1 cellular context compared by ENCODE assay signal in genomic region chr18:2302628-2303516, GRCh38.
TF ChIP-seq lines count a peak whose summit lies in the region.

No MANE protein-coding gene starts in this region.

TF ChIP-seq in K562, 482 proteins besides CTCF, POLR2A, EP300 and RAD21 (continued from another document and continues in another):
- TF ChIP-seq CHD7 (IDR thresholded peaks at IDR 0.05; ENCODE audit: low read depth, low read length) (no peak), RNF2 (IDR thresholded peaks at IDR 0.05) (peak; percentile 69; the same call in 1 of the 2 replicates), ZMIZ1 (IDR thresholded peaks at IDR 0.05; ENCODE audit: low read depth in 2 of 2, low read length in 2 of 2) (peak in 1 of 2 experiments; percentile 62; a peak in 1 of 4 replicates), ZSCAN32 (CRISPR knock-in tag; IDR thresholded peaks at IDR 0.05) (no peak), NBN (IDR thresholded peaks at IDR 0.05; ENCODE audit: low read depth) (peak; percentile 93), TCFL5 (CRISPR knock-in tag; conservative IDR thresholded peaks at IDR 0.05) (no peak), GATA2 (CRISPR knock-in tag; IDR thresholded peaks at IDR 0.05) (peak; percentile 80), MED1 (CRISPR knock-in tag; IDR thresholded peaks at IDR 0.05; ENCODE audit: borderline replicate concordance) (no peak), MCM7 (IDR thresholded peaks at IDR 0.05) (no peak), FOXK2 (conservative IDR thresholded peaks at IDR 0.05 in 1 of 2, IDR thresholded peaks at IDR 0.05 in 1 of 2; ENCODE audit: low read depth in 2 of 2) (peak; percentile 53 to 65; a peak in 3 of 4 replicates), KLF10 (CRISPR knock-in tag; IDR thresholded peaks at IDR 0.05) (no peak), CHCHD3 (CRISPR knock-in tag; IDR thresholded peaks at IDR 0.05) (no peak), HEY1 (CRISPR knock-in tag; IDR thresholded peaks at IDR 0.05; ENCODE audit: borderline replicate concordance) (no peak), BRF1 (IDR thresholded peaks at IDR 0.05; ENCODE audit: borderline replicate concordance, extremely low read depth, insufficient read length) (no peak), IRF2 (CRISPR knock-in tag; IDR thresholded peaks at IDR 0.05) (no peak), CBFA2T3 (IDR thresholded peaks at IDR 0.05) (peak; percentile 88), ZNF146 (CRISPR knock-in tag; IDR thresholded peaks at IDR 0.05; ENCODE audit: unreplicated experiment) (no peak), ZNF133 (CRISPR knock-in tag; IDR thresholded peaks at IDR 0.05) (no peak), ZNF23 (CRISPR knock-in tag; IDR thresholded peaks at IDR 0.05) (no peak), POLR2H (tag; IDR thresholded peaks at IDR 0.05; ENCODE audit: low read depth) (peak; percentile 41; the same call in 1 of the 2 replicates), MCM3 (IDR thresholded peaks at IDR 0.05) (no peak)
- TF ChIP-seq, protein P1, sequence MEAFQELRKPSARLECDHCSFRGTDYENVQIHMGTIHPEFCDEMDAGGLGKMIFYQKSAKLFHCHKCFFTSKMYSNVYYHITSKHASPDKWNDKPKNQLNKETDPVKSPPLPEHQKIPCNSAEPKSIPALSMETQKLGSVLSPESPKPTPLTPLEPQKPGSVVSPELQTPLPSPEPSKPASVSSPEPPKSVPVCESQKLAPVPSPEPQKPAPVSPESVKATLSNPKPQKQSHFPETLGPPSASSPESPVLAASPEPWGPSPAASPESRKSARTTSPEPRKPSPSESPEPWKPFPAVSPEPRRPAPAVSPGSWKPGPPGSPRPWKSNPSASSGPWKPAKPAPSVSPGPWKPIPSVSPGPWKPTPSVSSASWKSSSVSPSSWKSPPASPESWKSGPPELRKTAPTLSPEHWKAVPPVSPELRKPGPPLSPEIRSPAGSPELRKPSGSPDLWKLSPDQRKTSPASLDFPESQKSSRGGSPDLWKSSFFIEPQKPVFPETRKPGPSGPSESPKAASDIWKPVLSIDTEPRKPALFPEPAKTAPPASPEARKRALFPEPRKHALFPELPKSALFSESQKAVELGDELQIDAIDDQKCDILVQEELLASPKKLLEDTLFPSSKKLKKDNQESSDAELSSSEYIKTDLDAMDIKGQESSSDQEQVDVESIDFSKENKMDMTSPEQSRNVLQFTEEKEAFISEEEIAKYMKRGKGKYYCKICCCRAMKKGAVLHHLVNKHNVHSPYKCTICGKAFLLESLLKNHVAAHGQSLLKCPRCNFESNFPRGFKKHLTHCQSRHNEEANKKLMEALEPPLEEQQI (IDR thresholded peaks at IDR 0.05), result peak; percentile 54; the same call in 1 of the 2 replicates
- TF ChIP-seq, protein P2, sequence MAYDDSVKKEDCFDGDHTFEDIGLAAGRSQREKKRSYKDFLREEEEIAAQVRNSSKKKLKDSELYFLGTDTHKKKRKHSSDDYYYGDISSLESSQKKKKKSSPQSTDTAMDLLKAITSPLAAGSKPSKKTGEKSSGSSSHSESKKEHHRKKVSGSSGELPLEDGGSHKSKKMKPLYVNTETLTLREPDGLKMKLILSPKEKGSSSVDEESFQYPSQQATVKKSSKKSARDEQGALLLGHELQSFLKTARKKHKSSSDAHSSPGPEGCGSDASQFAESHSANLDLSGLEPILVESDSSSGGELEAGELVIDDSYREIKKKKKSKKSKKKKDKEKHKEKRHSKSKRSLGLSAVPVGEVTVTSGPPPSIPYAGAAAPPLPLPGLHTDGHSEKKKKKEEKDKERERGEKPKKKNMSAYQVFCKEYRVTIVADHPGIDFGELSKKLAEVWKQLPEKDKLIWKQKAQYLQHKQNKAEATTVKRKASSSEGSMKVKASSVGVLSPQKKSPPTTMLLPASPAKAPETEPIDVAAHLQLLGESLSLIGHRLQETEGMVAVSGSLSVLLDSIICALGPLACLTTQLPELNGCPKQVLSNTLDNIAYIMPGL (CRISPR knock-in tag; IDR thresholded peaks at IDR 0.05), result no peak
- TF ChIP-seq, protein P3, sequence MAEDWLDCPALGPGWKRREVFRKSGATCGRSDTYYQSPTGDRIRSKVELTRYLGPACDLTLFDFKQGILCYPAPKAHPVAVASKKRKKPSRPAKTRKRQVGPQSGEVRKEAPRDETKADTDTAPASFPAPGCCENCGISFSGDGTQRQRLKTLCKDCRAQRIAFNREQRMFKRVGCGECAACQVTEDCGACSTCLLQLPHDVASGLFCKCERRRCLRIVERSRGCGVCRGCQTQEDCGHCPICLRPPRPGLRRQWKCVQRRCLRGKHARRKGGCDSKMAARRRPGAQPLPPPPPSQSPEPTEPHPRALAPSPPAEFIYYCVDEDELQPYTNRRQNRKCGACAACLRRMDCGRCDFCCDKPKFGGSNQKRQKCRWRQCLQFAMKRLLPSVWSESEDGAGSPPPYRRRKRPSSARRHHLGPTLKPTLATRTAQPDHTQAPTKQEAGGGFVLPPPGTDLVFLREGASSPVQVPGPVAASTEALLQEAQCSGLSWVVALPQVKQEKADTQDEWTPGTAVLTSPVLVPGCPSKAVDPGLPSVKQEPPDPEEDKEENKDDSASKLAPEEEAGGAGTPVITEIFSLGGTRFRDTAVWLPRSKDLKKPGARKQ (CRISPR knock-in tag; IDR thresholded peaks at IDR 0.05), result no peak
- TF ChIP-seq, protein P4, sequence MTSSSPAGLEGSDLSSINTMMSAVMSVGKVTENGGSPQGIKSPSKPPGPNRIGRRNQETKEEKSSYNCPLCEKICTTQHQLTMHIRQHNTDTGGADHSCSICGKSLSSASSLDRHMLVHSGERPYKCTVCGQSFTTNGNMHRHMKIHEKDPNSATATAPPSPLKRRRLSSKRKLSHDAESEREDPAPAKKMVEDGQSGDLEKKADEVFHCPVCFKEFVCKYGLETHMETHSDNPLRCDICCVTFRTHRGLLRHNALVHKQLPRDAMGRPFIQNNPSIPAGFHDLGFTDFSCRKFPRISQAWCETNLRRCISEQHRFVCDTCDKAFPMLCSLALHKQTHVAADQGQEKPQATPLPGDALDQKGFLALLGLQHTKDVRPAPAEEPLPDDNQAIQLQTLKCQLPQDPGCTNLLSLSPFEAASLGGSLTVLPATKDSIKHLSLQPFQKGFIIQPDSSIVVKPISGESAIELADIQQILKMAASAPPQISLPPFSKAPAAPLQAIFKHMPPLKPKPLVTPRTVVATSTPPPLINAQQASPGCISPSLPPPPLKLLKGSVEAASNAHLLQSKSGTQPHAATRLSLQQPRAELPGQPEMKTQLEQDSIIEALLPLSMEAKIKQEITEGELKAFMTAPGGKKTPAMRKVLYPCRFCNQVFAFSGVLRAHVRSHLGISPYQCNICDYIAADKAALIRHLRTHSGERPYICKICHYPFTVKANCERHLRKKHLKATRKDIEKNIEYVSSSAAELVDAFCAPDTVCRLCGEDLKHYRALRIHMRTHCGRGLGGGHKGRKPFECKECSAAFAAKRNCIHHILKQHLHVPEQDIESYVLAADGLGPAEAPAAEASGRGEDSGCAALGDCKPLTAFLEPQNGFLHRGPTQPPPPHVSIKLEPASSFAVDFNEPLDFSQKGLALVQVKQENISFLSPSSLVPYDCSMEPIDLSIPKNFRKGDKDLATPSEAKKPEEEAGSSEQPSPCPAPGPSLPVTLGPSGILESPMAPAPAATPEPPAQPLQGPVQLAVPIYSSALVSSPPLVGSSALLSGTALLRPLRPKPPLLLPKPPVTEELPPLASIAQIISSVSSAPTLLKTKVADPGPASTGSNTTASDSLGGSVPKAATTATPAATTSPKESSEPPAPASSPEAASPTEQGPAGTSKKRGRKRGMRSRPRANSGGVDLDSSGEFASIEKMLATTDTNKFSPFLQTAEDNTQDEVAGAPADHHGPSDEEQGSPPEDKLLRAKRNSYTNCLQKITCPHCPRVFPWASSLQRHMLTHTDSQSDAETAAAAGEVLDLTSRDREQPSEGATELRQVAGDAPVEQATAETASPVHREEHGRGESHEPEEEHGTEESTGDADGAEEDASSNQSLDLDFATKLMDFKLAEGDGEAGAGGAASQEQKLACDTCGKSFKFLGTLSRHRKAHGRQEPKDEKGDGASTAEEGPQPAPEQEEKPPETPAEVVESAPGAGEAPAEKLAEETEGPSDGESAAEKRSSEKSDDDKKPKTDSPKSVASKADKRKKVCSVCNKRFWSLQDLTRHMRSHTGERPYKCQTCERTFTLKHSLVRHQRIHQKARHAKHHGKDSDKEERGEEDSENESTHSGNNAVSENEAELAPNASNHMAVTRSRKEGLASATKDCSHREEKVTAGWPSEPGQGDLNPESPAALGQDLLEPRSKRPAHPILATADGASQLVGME (CRISPR knock-in tag; IDR thresholded peaks at IDR 0.05), result no peak
